In the genomic region with DNA sequence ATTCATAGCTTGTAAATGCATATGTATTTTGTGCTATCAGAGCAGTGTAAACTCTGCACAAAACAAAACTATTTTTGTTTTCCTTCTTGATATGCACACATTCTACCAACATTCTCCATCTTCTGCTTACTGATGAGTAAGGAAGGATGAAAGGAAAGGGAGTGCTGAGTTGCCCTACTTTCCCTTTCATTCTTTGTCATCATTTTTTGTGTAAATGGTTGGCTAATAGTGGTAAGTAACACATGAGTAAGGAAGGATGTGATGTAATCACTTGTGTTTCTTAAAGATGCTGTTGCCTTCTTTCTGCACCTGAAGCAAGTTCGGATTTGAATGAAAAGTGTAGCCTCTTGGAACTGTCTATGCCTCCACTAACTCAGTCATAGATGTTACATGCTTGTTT, we compare ENCODE assay signal across 8 cellular contexts. TPM values are rescaled to one million over a fixed set of nuclear protein-coding genes. Genes with fewer than 3 reads are reported as not detected.
A peak's percentile ranks its signal among the peaks of the same experiment; 100 is the strongest.
DNase-seq lines count a peak whose midpoint lies in the region; ATAC-seq and TF ChIP-seq lines count a peak whose summit lies in the region.

No MANE protein-coding gene starts in this region.

- no peak overlapping the region for H3K4me3 ChIP-seq in AG10803 (ENCODE audit: low read length)
- no peak overlapping the region for H3K4me3 ChIP-seq in Karpas-422 (ENCODE audit: low read length)
- no peak overlapping the region for H3K4me3 ChIP-seq in MG63
- no peak overlapping the region for H3K4me3 ChIP-seq in neural progenitor cell

- peaks cover 19% of the 10 kb centered on the region for H3F3A ChIP-seq in neural progenitor cell (ENCODE audit: low read depth)

- H3K27ac ChIP-seq in Karpas-422 (ENCODE audit: low read length), result no peak overlapping the region
- H3K27ac ChIP-seq in neural progenitor cell, result no peak overlapping the region

- no peaks in the 10 kb centered on the region for H4K20me1 ChIP-seq in Karpas-422 (ENCODE audit: insufficient read depth, low read depth, low read length)
- peaks cover 4% of the 10 kb centered on the region for H4K20me1 ChIP-seq in neural progenitor cell (ENCODE audit: low read depth)

- peak; percentile 32 for ATAC-seq in GM19351 (IDR thresholded peaks at IDR 0.05; ENCODE audit: unreplicated experiment)
- ATAC-seq in central memory CD8-positive, alpha-beta T cell (replicated peaks; ENCODE audit: extremely low read depth, poor library complexity, severe bottlenecking), result no peak

- H3K9me3 Mint-ChIP-seq in central memory CD8-positive, alpha-beta T cell, result no peaks in the 10 kb centered on the region
- no peaks in the 10 kb centered on the region for H3K9me3 Mint-ChIP-seq in neural progenitor cell

- H3K9me3 ChIP-seq in Karpas-422 (ENCODE audit: low read length) (no peaks in the 10 kb centered on the region; the same call in 1 of the 2 replicates), MG63 (no peaks in the 10 kb centered on the region), neural progenitor cell (ENCODE audit: low read depth) (no peaks in the 10 kb centered on the region)

- no peak overlapping the region for H2AFZ ChIP-seq in Karpas-422 (ENCODE audit: low read length)
- no peak overlapping the region for H2AFZ ChIP-seq in neural progenitor cell (replicated peaks)

- H3K4me1 ChIP-seq in Karpas-422 (ENCODE audit: low read length) (peaks cover 16% of the 10 kb centered on the region), neural progenitor cell (peaks cover 13% of the 10 kb centered on the region)

- H3K4me1 Mint-ChIP-seq in central memory CD8-positive, alpha-beta T cell, result peaks cover 39% of the 10 kb centered on the region
- peaks cover 12% of the 10 kb centered on the region for H3K4me1 Mint-ChIP-seq in neural progenitor cell

- H3K9ac ChIP-seq in Karpas-422 (ENCODE audit: low read length) (no peak overlapping the region), neural progenitor cell (no peak overlapping the region)

- H3K4me2 ChIP-seq in Karpas-422 (ENCODE audit: low read depth, low read length, poor library complexity, severe bottlenecking) (no peak overlapping the region), neural progenitor cell (no peak overlapping the region)

- no peaks in the 10 kb centered on the region for H3K27me3 Mint-ChIP-seq in central memory CD8-positive, alpha-beta T cell
- peaks cover 3% of the 10 kb centered on the region for H3K27me3 Mint-ChIP-seq in neural progenitor cell (ENCODE audit: insufficient read depth, low read depth)

- DNase-seq in AG10803 (ENCODE audit: low read depth) (peak; percentile 83), Karpas-422 (peak; percentile 43), COR-L47 (lab: John Stamatoyannopoulos, UW) (no peak), MG63 (no peak), neural progenitor cell (ENCODE audit: low spot score) (no peak)
- DNase-seq in central memory CD8-positive, alpha-beta T cell (ENCODE audit: low spot score in 2 of 2), result no peak
- DNase-seq in stimulated activated naive CD4-positive, alpha-beta T cell treated with Interleukin-2 at 50 U/mL for 16 hours (lab: John Stamatoyannopoulos, UW), result no peak

- H3K27me3 ChIP-seq in Karpas-422 (ENCODE audit: low read length) (no peaks in the 10 kb centered on the region), MG63 (no peaks in the 10 kb centered on the region), neural progenitor cell (no peaks in the 10 kb centered on the region)

- peak overlapping the region; percentile 61 for H3K27ac Mint-ChIP-seq in central memory CD8-positive, alpha-beta T cell (ENCODE audit: low read depth)
- no peak overlapping the region for H3K27ac Mint-ChIP-seq in neural progenitor cell

- H3K36me3 ChIP-seq in Karpas-422 (ENCODE audit: insufficient read depth, low read length) (0 out of 2 replicates have a peak, but pooled peaks cover 7% of the 10 kb centered on the region), MG63 (no peaks in the 10 kb centered on the region), neural progenitor cell (peaks cover 6% of the 10 kb centered on the region)

- no peak overlapping the region for H3K4me3 Mint-ChIP-seq in central memory CD8-positive, alpha-beta T cell
- no peak overlapping the region for H3K4me3 Mint-ChIP-seq in neural progenitor cell

- no peak for TF ChIP-seq CTCF in AG10803 (conservative IDR thresholded peaks at IDR 0.05; ENCODE audit: low read length)
- no peak for TF ChIP-seq CTCF in neural progenitor cell (IDR thresholded peaks at IDR 0.05)

- peaks cover 68% of the 10 kb centered on the region for H3K79me2 ChIP-seq in Karpas-422 (ENCODE audit: low read length)
- H3K79me2 ChIP-seq in neural progenitor cell (ENCODE audit: low read depth), result peaks cover 86% of the 10 kb centered on the region

- H3K9me2 ChIP-seq in Karpas-422 (replicated peaks; ENCODE audit: insufficient read depth, low read length), result no peaks in the 10 kb centered on the region

- peaks cover 19% of the 10 kb centered on the region for H3K36me3 Mint-ChIP-seq in central memory CD8-positive, alpha-beta T cell (ENCODE audit: insufficient read depth)
- peaks cover 23% of the 10 kb centered on the region for H3K36me3 Mint-ChIP-seq in neural progenitor cell

RNA-seq across cellular contexts. Expression of a gene that starts 4.6 kb away (rescaled TPM):
- total RNA-seq in Karpas-422 (2014; rRNA removed; shearing (Covaris generic); ENCODE audit: low replicate concordance), result 38.6 and 64.4 TPM in 2 replicates
- total RNA-seq in MG63 (2014; rRNA removed; shearing (Covaris generic); ENCODE audit: low replicate concordance), result 6.6 and 7.5 TPM in 2 replicates
- 14.0 and 23.5 TPM in 2 replicates for total RNA-seq in neural progenitor cell (ENCODE audit: low replicate concordance)

Comparison
In these comparisons a context has a peak if more than half of its experiments do, and no peak if none do; other contexts are left out.
1. DNase-seq: peak in AG10803 (single experiment) and Karpas-422 (single experiment); none in central memory CD8-positive, alpha-beta T cell (0 of 2), COR-L47 (single experiment), stimulated activated naive CD4-positive, alpha-beta T cell treated with Interleukin-2 at 50 U/mL for 16 hours (single experiment), MG63 (single experiment) and neural progenitor cell (single experiment).